Comparison of ENCODE assay signal across 1 cellular context in genomic region chr6:25169551-25170335, GRCh38.
TF ChIP-seq lines count a peak whose summit lies in the region.

No MANE protein-coding gene starts in this region.

TF ChIP-seq in SK-N-SH, 30 proteins besides CTCF, POLR2A, EP300 and RAD21 (continued from another document):
- TF ChIP-seq TAF1 (IDR thresholded peaks at IDR 0.05; ENCODE audit: borderline replicate concordance, low read depth, low read length) (no peak), EZH2phosphoT487 (IDR thresholded peaks at IDR 0.05; ENCODE audit: borderline replicate concordance, low read depth) (no peak), SIN3A (IDR thresholded peaks at IDR 0.05; ENCODE audit: borderline replicate concordance, low read depth, low read length) (no peak), CHD2 (IDR thresholded peaks at IDR 0.05; ENCODE audit: low read length, partially characterized antibody) (no peak), ZBTB33 (IDR thresholded peaks at IDR 0.05; ENCODE audit: borderline replicate concordance, low read depth) (no peak), REST (IDR thresholded peaks at IDR 0.05; ENCODE audit: low read depth, low read length) (no peak), FOSL2 (IDR thresholded peaks at IDR 0.05; ENCODE audit: borderline replicate concordance, low read depth) (no peak), NFIC (IDR thresholded peaks at IDR 0.05; ENCODE audit: borderline replicate concordance) (no peak), ELF1 (IDR thresholded peaks at IDR 0.05) (no peak), JUND (IDR thresholded peaks at IDR 0.05) (no peak), RXRA (IDR thresholded peaks at IDR 0.05; ENCODE audit: borderline replicate concordance, low read depth) (no peak), POLR2AphosphoS5 (IDR thresholded peaks at IDR 0.05; ENCODE audit: low read depth, low read length) (no peak)
